Comparison of ENCODE assay signal across 1 cellular context in the genomic region with DNA sequence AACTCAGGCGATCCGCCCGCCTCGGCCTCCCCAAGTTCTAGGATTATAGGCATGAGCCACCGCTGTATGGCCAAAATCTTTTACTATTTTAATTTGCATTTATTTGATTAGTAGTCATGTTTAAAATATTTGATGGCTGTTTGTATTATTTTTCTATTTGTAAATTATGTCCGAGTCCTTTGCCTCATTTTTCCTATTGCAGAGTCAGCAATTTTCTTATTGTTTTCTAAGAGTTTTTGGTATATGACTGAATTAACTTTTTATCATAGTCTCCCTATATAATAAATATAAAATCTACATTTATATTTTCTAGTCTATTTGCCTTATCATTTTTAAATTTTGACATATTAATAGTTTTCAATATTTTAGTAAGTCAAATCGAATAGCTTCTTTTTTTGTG.
A peak's percentile ranks its signal among the peaks of the same experiment; 100 is the strongest.
TF ChIP-seq lines count a peak whose summit lies in the region.

No MANE protein-coding gene starts in this region.

TF ChIP-seq in HepG2, 621 proteins besides CTCF, POLR2A, EP300 and RAD21 (continued from another document):
- TF ChIP-seq DPF2 (CRISPR knock-in tag; IDR thresholded peaks at IDR 0.05; ENCODE audit: borderline replicate concordance, low read depth): no peak
- TF ChIP-seq TEAD3 (CRISPR knock-in tag; optimal IDR thresholded peaks at IDR 0.05; ENCODE audit: borderline replicate concordance): no peak
- peak; percentile 96 to 99 for TF ChIP-seq MAFK (conservative IDR thresholded peaks at IDR 0.05 in 1 of 2, IDR thresholded peaks at IDR 0.05 in 1 of 2; ENCODE audit: low read length in 2 of 2)
- TF ChIP-seq MEF2D (CRISPR knock-in tag; IDR thresholded peaks at IDR 0.05): no peak
TF ChIP-seq in HepG2: peak in this region for 2.
